In genomic region chr12:122421815-122422737, GRCh38 we compare ENCODE assay signal across 1 cellular context.
TF ChIP-seq lines count a peak whose summit lies in the region.

Gene CLIP1 (minus strand): TSS chr12:122422669. CDS start chr12:122380452, 42,217 bp downstream.

TF ChIP-seq in HEK293, 187 proteins besides CTCF, POLR2A, EP300 and RAD21 (continued from another document and continues in another):
- TF ChIP-seq PRDM6 (tag by site-specific recombination; IDR thresholded peaks at IDR 0.05) (no peak), ZNF391 (tag by site-specific recombination; IDR thresholded peaks at IDR 0.05; ENCODE audit: borderline replicate concordance, low read depth) (no peak), ZNF37A (tag by site-specific recombination; IDR thresholded peaks at IDR 0.05) (0 out of 2 replicates have a peak, but pooled peaks have one; percentile 11), ZSCAN4 (tag by site-specific recombination; IDR thresholded peaks at IDR 0.05) (no peak), ZSCAN18 (tag by site-specific recombination; IDR thresholded peaks at IDR 0.05) (no peak), ZNF394 (tag by site-specific recombination; IDR thresholded peaks at IDR 0.05; ENCODE audit: borderline replicate concordance) (0 out of 2 replicates have a peak, but pooled peaks have one; percentile 9), ZNF830 (tag by site-specific recombination; IDR thresholded peaks at IDR 0.05; ENCODE audit: low read depth) (no peak), MEIS1 (CRISPR knock-in tag; IDR thresholded peaks at IDR 0.05; ENCODE audit: borderline replicate concordance) (no peak), ZNF549 (tag by site-specific recombination; IDR thresholded peaks at IDR 0.05) (no peak), BCL11A (tag by site-specific recombination; IDR thresholded peaks at IDR 0.05; ENCODE audit: low read depth) (no peak), ZNF768 (tag by site-specific recombination; IDR thresholded peaks at IDR 0.05) (no peak), ZNF248 (tag by site-specific recombination; IDR thresholded peaks at IDR 0.05) (no peak), ZNF585B (tag by site-specific recombination; IDR thresholded peaks at IDR 0.05) (no peak), GFI1B (tag by site-specific recombination; IDR thresholded peaks at IDR 0.05) (0 out of 2 replicates have a peak, but pooled peaks have one; percentile 34), ZNF184 (tag by site-specific recombination; IDR thresholded peaks at IDR 0.05) (no peak), KLF1 (tag by site-specific recombination; IDR thresholded peaks at IDR 0.05) (0 out of 2 replicates have a peak, but pooled peaks have one; percentile 10), ZNF169 (tag by site-specific recombination; IDR thresholded peaks at IDR 0.05) (no peak), ZFP41 (tag by site-specific recombination; IDR thresholded peaks at IDR 0.05; ENCODE audit: borderline replicate concordance) (no peak), ZNF645 (tag by site-specific recombination; IDR thresholded peaks at IDR 0.05) (no peak), ZNF26 (tag by site-specific recombination; IDR thresholded peaks at IDR 0.05) (no peak), ZNF24 (tag by site-specific recombination; IDR thresholded peaks at IDR 0.05) (no peak), ZNF707 (tag by site-specific recombination; IDR thresholded peaks at IDR 0.05) (no peak), ZNF654 (tag by site-specific recombination; IDR thresholded peaks at IDR 0.05; ENCODE audit: low read depth) (no peak), ZNF211 (tag by site-specific recombination; IDR thresholded peaks at IDR 0.05; ENCODE audit: low read depth) (no peak), ZNF404 (tag by site-specific recombination; IDR thresholded peaks at IDR 0.05) (no peak), ZNF704 (tag by site-specific recombination; IDR thresholded peaks at IDR 0.05) (no peak), ZNF19 (tag by site-specific recombination; IDR thresholded peaks at IDR 0.05; ENCODE audit: low read depth) (no peak), ZNF311 (tag by site-specific recombination; IDR thresholded peaks at IDR 0.05; ENCODE audit: borderline replicate concordance) (no peak), KLF9 (tag by site-specific recombination; IDR thresholded peaks at IDR 0.05; ENCODE audit: low read depth) (peak; percentile 43; the same call in 1 of the 2 replicates), ZNF114 (tag by site-specific recombination; IDR thresholded peaks at IDR 0.05) (no peak), ZNF639 (tag by site-specific recombination; IDR thresholded peaks at IDR 0.05) (no peak), ZNF341 (tag by site-specific recombination; IDR thresholded peaks at IDR 0.05; ENCODE audit: low read depth) (peak; percentile 86), ZNF677 (tag by site-specific recombination; IDR thresholded peaks at IDR 0.05) (peak; percentile 42; the same call in 1 of the 2 replicates), ZBTB11 (tag by site-specific recombination; conservative IDR thresholded peaks at IDR 0.05; ENCODE audit: low read depth) (peak; percentile 55), SCRT2 (tag by site-specific recombination; IDR thresholded peaks at IDR 0.05) (peak; percentile 98), ZNF112 (tag by site-specific recombination; IDR thresholded peaks at IDR 0.05) (no peak), ZNF626 (tag by site-specific recombination; IDR thresholded peaks at IDR 0.05) (no peak), ZNF292 (tag by site-specific recombination; IDR thresholded peaks at IDR 0.05; ENCODE audit: borderline replicate concordance, low read depth) (no peak), ZNF335 (tag by site-specific recombination; conservative IDR thresholded peaks at IDR 0.05) (peak; percentile 92), ZNF16 (tag by site-specific recombination; IDR thresholded peaks at IDR 0.05; ENCODE audit: low read depth) (no peak), PRDM4 (tag by site-specific recombination; IDR thresholded peaks at IDR 0.05) (no peak), ZBTB26 (tag by site-specific recombination; optimal IDR thresholded peaks at IDR 0.05) (peak; percentile 52), ZBTB6 (tag by site-specific recombination; IDR thresholded peaks at IDR 0.05) (peak; percentile 38; the same call in 1 of the 2 replicates), ZSCAN30 (tag by site-specific recombination; IDR thresholded peaks at IDR 0.05) (no peak; the same call in 1 of the 2 replicates), ZNF580 (tag by site-specific recombination; IDR thresholded peaks at IDR 0.05) (no peak)
